17 cellular contexts compared by ENCODE assay signal in the genomic region with DNA sequence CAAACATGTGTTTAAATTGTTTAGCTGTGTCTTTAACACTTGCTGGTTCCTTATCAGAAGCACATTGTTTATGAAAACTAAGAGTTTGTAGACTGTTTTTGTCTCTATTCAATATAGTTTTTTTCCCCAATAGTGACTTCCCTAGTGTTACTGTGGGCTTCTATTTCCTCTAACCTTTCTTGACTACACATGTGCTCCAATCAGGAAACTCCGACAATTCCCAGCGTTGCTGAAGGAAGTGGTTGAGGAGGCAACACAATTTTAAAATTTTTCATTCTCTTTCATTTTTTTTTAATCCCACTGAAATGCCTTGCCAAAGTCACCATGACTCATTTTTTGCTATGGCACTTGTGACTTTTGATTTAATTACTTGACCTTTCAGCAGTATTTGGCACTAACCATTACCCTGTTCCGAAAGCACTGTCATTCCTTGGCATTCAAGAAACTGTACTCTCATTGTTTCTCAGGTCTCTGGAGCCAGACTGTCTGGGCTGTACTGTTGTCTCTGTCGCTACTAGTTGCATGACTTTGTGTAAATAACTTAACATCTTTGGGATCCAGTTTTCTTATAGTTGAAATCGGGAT.
DNase-seq lines count a peak whose midpoint lies in the region; ATAC-seq and TF ChIP-seq lines count a peak whose summit lies in the region.
"Had no signal": no experiment of that assay in that cellular context is flagged by ENCODE, and none has a peak within 500 bp of the region (broad histone marks: within the 10 kb centered on the region; RNA-seq: fewer than 3 reads in every experiment).

No MANE protein-coding gene starts in this region.

- H3K4me3 ChIP-seq in BJ (ENCODE audit: low read depth, low read length) (no peak overlapping the region), cardiac fibroblast (replicated peaks in 1 of 2; ENCODE audit: low read depth in 2 of 2, low read length in 2 of 2) (no peak overlapping the region), tibial nerve (no peak overlapping the region)
- H3K4me3 ChIP-seq: BLaER1, GM12878 had no signal

- 37 to 40% methylated on average over 5 of the region's 5 CpGs for WGBS in tibial nerve, 2 donors

- no peaks in the 10 kb centered on the region for H3K36me3 ChIP-seq in BJ (ENCODE audit: control insufficient read depth, insufficient read depth, low read length)
- no peaks in the 10 kb centered on the region for H3K36me3 ChIP-seq in tibial nerve
- H3K36me3 ChIP-seq: BLaER1 had no signal

- POLR2A ChIA-PET in BJ (lab: Charles Lee), result no interaction called here

- no peaks in the 10 kb centered on the region for H3K4me1 ChIP-seq in tibial nerve
- H3K4me1 ChIP-seq: BLaER1 had no signal

- TF ChIP-seq POLR2A in erythroblast (IDR thresholded peaks at IDR 0.05; ENCODE audit: low read length) (no peak), tibial nerve (IDR thresholded peaks at IDR 0.05) (no peak)

- H3K27me3 ChIP-seq in BJ (ENCODE audit: control insufficient read depth, insufficient read depth, low read length), result no peaks in the 10 kb centered on the region
- H3K27me3 ChIP-seq in tibial nerve, result no peaks in the 10 kb centered on the region
- H3K27me3 ChIP-seq: BLaER1 had no signal

- H3K9me3 ChIP-seq in tibial nerve, result peaks cover 0 to 6% (median 0%) of the 10 kb centered on the region in 4 donors
- H3K9me3 ChIP-seq: BLaER1 had no signal

- TF ChIP-seq EP300 in tibial nerve (IDR thresholded peaks at IDR 0.05), result peak in 1 of 2 donors; percentile 42

- CTCF ChIA-PET in BJ (lab: Yijun Ruan, JAX), result no interaction called here

- TF ChIP-seq CTCF in BJ (IDR thresholded peaks at IDR 0.05; ENCODE audit: insufficient read depth, low read depth, low read length) (no peak), cardiac fibroblast (IDR thresholded peaks at IDR 0.05; ENCODE audit: low read depth, low read length) (no peak), tibial nerve (IDR thresholded peaks at IDR 0.05) (no peak)

- H3K27ac ChIP-seq in tibial nerve, result no peak overlapping the region
- H3K27ac ChIP-seq: BLaER1 had no signal

- DNase-seq in BJ (ENCODE audit: low read depth) (peak; percentile 33), LHCN-M2 (ENCODE audit: low read depth) (peak; percentile 29), cardiac fibroblast (ENCODE audit: low read depth in 2 of 2) (peak; percentile 23 to 49), myocyte (ENCODE audit: low read depth) (peak; percentile 2), erythroblast (lab: John Stamatoyannopoulos, UW) (no peak), tibial nerve (ENCODE audit: low spot score in 2 of 2) (no peak)
- DNase-seq: activated CD4-positive, alpha-beta T cell treated with anti-CD3 and anti-CD28 coated beads, Interleukin-2, amount 50 U/mL, for 1 hour; activated T-cell treated with anti-CD3 and anti-CD28 coated beads, Interleukin-2, amount 50 U/mL, for 72 hours; DMS79 treated with DMSO at 0.1 percent for 48 hours; NCI-H2081; NCI-H82; stimulated activated CD4-positive, alpha-beta T cell treated with anti-CD3 and anti-CD28 coated beads, Interleukin-12 subunit alpha, Interleukin-12 subunit beta, amount 100 ng/mL, for 4 hours; T-helper 9 cell had no signal

- no peak for ATAC-seq in HG03175 (IDR thresholded peaks at IDR 0.05; ENCODE audit: unreplicated experiment)
- no peak for ATAC-seq in GM19397 (IDR thresholded peaks at IDR 0.05; ENCODE audit: unreplicated experiment)
- ATAC-seq: activated T-cell treated with anti-CD3 and anti-CD28 coated beads, Interleukin-2, amount 50 U/mL, for 72 hours; GM12878 had no signal

Comparison
In these comparisons a context has a peak if more than half of its experiments do, and no peak if none do; other contexts are left out.
1. DNase-seq: peak in BJ (single experiment), LHCN-M2 (single experiment), cardiac fibroblast (2 of 2) and myocyte (single experiment); none in erythroblast (0 of 2) and tibial nerve (0 of 2).